15 cellular contexts compared by ENCODE assay signal in genomic region chr16:68399456-68399855, GRCh38.
"Had no signal": no experiment of that assay in that cellular context is flagged by ENCODE, and none has a peak within 500 bp of the region (broad histone marks: within the 10 kb centered on the region; RNA-seq: fewer than 3 reads in every experiment).

No MANE protein-coding gene starts in this region.

- DNase-seq: activated CD4-positive, alpha-beta T cell treated with anti-CD3 and anti-CD28 coated beads, Interleukin-2, amount 50 U/mL, for 48 hours; activated CD4-positive, CD25-positive, alpha-beta regulatory T cell treated with anti-CD3 and anti-CD28 coated beads, Interleukin-2, amount 50 U/mL, for 72 hours; activated CD8-positive, alpha-beta memory T cell treated with anti-CD3 and anti-CD28 coated beads, Interleukin-2, amount 10 ng/mL, durations not matched to agents 7 days and 5 days; activated naive CD4-positive, alpha-beta T cell; activated T-cell treated with anti-CD3 and anti-CD28 coated beads, Interleukin-2, amount 50 U/mL, for 48 hours; colonic mucosa; esophagus squamous epithelium; foreskin melanocyte; head of caudate nucleus; occipital lobe; psoas muscle; stimulated activated CD4-positive, alpha-beta T cell treated with anti-CD3 and anti-CD28 coated beads, Interleukin-1b, Interleukin-23, amount 100 ng/mL, for 48 hours; stimulated activated naive CD4-positive, alpha-beta T cell treated with Interleukin-2 at 50 U/mL for 16 hours had no signal

- H3K4me1 ChIP-seq: colonic mucosa, esophagus squamous epithelium, psoas muscle had no signal

- H3K27me3 ChIP-seq: cardiac muscle cell, colonic mucosa, right lobe of liver had no signal

- H3K27ac ChIP-seq: cardiac muscle cell, colonic mucosa, esophagus squamous epithelium, psoas muscle, right lobe of liver had no signal

- H3K36me3 ChIP-seq: cardiac muscle cell, colonic mucosa, esophagus squamous epithelium, right lobe of liver had no signal

- H3K9me3 ChIP-seq: colonic mucosa, esophagus squamous epithelium, psoas muscle, right lobe of liver had no signal

- H3K4me3 ChIP-seq: cardiac muscle cell, colonic mucosa, esophagus squamous epithelium, psoas muscle, right lobe of liver had no signal
